ENCODE assay signal across 8 cellular contexts in the genomic region with DNA sequence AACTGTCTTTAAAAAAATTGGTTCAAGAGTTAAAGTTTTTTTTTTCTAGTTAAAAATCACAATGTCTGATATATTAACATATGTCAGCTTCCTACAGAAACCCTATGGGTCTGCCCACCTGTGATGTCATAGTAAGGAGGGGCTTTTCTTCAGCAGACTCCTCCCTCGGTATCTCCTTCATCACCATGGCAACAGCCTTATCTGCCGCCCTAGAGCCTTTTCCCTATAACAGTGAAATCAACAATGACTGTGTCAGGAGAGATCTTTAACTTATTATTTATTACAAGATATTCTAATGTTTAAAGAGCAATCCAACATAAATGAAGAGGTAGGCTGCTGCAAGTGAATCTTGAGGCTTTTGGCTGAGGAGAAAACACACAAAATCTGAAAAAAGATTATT.
DNase-seq lines count a peak whose midpoint lies in the region; ATAC-seq, FAIRE-seq and TF ChIP-seq lines count a peak whose summit lies in the region.

No MANE protein-coding gene starts in this region.

- H2AFZ ChIP-seq in K562 (ENCODE audit: low read depth, low read length) = no peak overlapping the region

- ATAC-seq in HG02840 (IDR thresholded peaks at IDR 0.05; ENCODE audit: low FRiP score, unreplicated experiment) (peak; percentile 74), K562 (peak; percentile 99)
- peak; percentile 55 to 77 for ATAC-seq in stimulated activated naive B cell treated with anti-CD40 and anti-IgM and Interleukin-4, amounts not matched to agents 10 μg/mL and 1 μg/mL and 100 μg/mL, for 72 hours (replicated peaks)

- no peak overlapping the region for H3K9ac ChIP-seq in K562 (ENCODE audit: insufficient read depth in 1 of 2, low read depth in 2 of 2, low read length in 2 of 2)

- BruUV-seq in K562 (replicated peaks; lab: Mats Ljungman, UMichigan) = no TSS peak

- no peaks in the 10 kb centered on the region for H3K9me3 ChIP-seq in K562 (replicated peaks; ENCODE audit: control insufficient read depth, insufficient read depth, low read depth, low read length)

- no peaks in the 10 kb centered on the region for H3K9me3 Mint-ChIP-seq in activated naive CD4-positive, alpha-beta T cell treated with anti-CD3 and anti-CD28 coated beads for 36 hours
- H3K9me3 Mint-ChIP-seq in stimulated activated naive B cell treated with anti-CD40 and anti-IgM and Interleukin-4, amounts not matched to agents 10 μg/mL and 1 μg/mL and 100 μg/mL, for 72 hours = no peaks in the 10 kb centered on the region

- TF ChIP-seq RAD21 in K562 (CRISPR knock-in tag; conservative IDR thresholded peaks at IDR 0.05 in 1 of 2, IDR thresholded peaks at IDR 0.05 in 1 of 2) = no peak

- H3K27ac ChIP-seq in K562 (ENCODE audit: extremely low read depth, low read depth, low read length) = no peak overlapping the region

- no peaks in the 10 kb centered on the region for H3K36me3 Mint-ChIP-seq in activated naive CD4-positive, alpha-beta T cell treated with anti-CD3 and anti-CD28 coated beads for 36 hours (ENCODE audit: low read depth)
- H3K36me3 Mint-ChIP-seq in stimulated activated naive B cell treated with anti-CD40 and anti-IgM and Interleukin-4, amounts not matched to agents 10 μg/mL and 1 μg/mL and 100 μg/mL, for 72 hours = no peaks in the 10 kb centered on the region

- H3K27me3 Mint-ChIP-seq in activated naive CD4-positive, alpha-beta T cell treated with anti-CD3 and anti-CD28 coated beads for 36 hours (ENCODE audit: low read depth) = peaks cover 3% of the 10 kb centered on the region
- H3K27me3 Mint-ChIP-seq in stimulated activated naive B cell treated with anti-CD40 and anti-IgM and Interleukin-4, amounts not matched to agents 10 μg/mL and 1 μg/mL and 100 μg/mL, for 72 hours = peaks cover 7 to 12% of the 10 kb centered on the region in 2 donors

- peak; percentile 10 for DNase-seq in activated naive CD4-positive, alpha-beta T cell treated with anti-CD3 and anti-CD28 coated beads for 36 hours
- no peak for DNase-seq in activated naive CD4-positive, alpha-beta T cell treated with Interleukin-2 at 50 U/mL for 16 hours
- DNase-seq in NCI-H2029 (lab: John Stamatoyannopoulos, UW) = peak; percentile 48
- peak; percentile 73 to 79 (median 79) for DNase-seq in K562 (ENCODE audit: extremely low read depth in 1 of 4, low spot score in 3 of 4)
- no peak for DNase-seq in stimulated activated naive B cell treated with anti-CD40 and anti-IgM and Interleukin-4, amounts not matched to agents 10 μg/mL and 1 μg/mL and 100 μg/mL, for 72 hours
- no peak for DNase-seq in middle frontal gyrus (ENCODE audit: extremely low spot score, low spot score)
- DNase-seq in activated T-cell treated with anti-CD3 and anti-CD28 coated beads for 4 hours = no peak

- CTCF ChIA-PET in activated naive CD4-positive, alpha-beta T cell treated with anti-CD3 and anti-CD28 coated beads for 36 hours (lab: Charles Lee) = no interaction called here
- CTCF ChIA-PET in K562 (lab: Yijun Ruan, JAX; ENCODE audit: low intra/inter-chr PET ratio) = no interaction called here

- no peak for TF ChIP-seq POLR2A in K562 (conservative IDR thresholded peaks at IDR 0.05)

- H4K20me1 ChIP-seq in K562 (replicated peaks; ENCODE audit: control insufficient read depth, insufficient read depth, low read length) = no peaks in the 10 kb centered on the region

- no peaks in the 10 kb centered on the region for H3K36me3 ChIP-seq in K562 (ENCODE audit: control insufficient read depth, insufficient read depth, low read length)

- H3K4me3 ChIP-seq in K562 = no peak overlapping the region

- H3K4me1 Mint-ChIP-seq in activated naive CD4-positive, alpha-beta T cell treated with anti-CD3 and anti-CD28 coated beads for 36 hours (ENCODE audit: low read depth) = no peaks in the 10 kb centered on the region
- no peaks in the 10 kb centered on the region for H3K4me1 Mint-ChIP-seq in stimulated activated naive B cell treated with anti-CD40 and anti-IgM and Interleukin-4, amounts not matched to agents 10 μg/mL and 1 μg/mL and 100 μg/mL, for 72 hours

- POLR2A ChIA-PET in K562 (lab: Yijun Ruan, JAX) = interaction anchor here (0.6 to 1.0 kb wide), 2 partner anchors 24 to 1444 kb away, joined by 3 read pairs; no protein-coding TSS in a partner anchor

- no peak for TF ChIP-seq CTCF in K562 (IDR thresholded peaks at IDR 0.05 in 2 of 3, conservative IDR thresholded peaks at IDR 0.05 in 1 of 3; ENCODE audit: insufficient read depth in 2 of 3, low read depth in 1 of 3, low read length in 3 of 3)

- peaks cover 0 to 3% of the 10 kb centered on the region in 2 experiments; a peak in 2 of 5 replicates for H3K4me1 ChIP-seq in K562 (replicated peaks in 1 of 2; ENCODE audit: control insufficient read depth in 2 of 2, insufficient read depth in 2 of 2, low read length in 2 of 2)

- no peak overlapping the region for H3K27ac Mint-ChIP-seq in activated naive CD4-positive, alpha-beta T cell treated with anti-CD3 and anti-CD28 coated beads for 36 hours
- no peak overlapping the region for H3K27ac Mint-ChIP-seq in stimulated activated naive B cell treated with anti-CD40 and anti-IgM and Interleukin-4, amounts not matched to agents 10 μg/mL and 1 μg/mL and 100 μg/mL, for 72 hours

- no peak for TF ChIP-seq EP300 in K562 (IDR thresholded peaks at IDR 0.05; ENCODE audit: low read length)

- H3K4me2 ChIP-seq in K562 (ENCODE audit: insufficient read depth, low read length) = no peak overlapping the region

- no peaks in the 10 kb centered on the region for H3K27me3 ChIP-seq in K562 (ENCODE audit: control insufficient read depth in 2 of 2, insufficient read depth in 2 of 2, low read length in 2 of 2)

- H3K79me2 ChIP-seq in K562 (ENCODE audit: control insufficient read depth, insufficient read depth, low read length) = no peaks in the 10 kb centered on the region

- intact Hi-C loops in activated naive CD4-positive, alpha-beta T cell treated with anti-CD3 and anti-CD28 coated beads for 36 hours (cut with micrococcal nuclease) = no loop called here
- intact Hi-C loops in K562 (cut with micrococcal nuclease) = no loop called here

- 0% methylated on average over 2 of the region's 2 CpGs for WGBS in K562 (ENCODE audit: insufficient coverage, low coverage, missing lambda C conversion rate)

- in situ Hi-C loops in K562 (cut with MboI) = no loop called here

- no peaks in the 10 kb centered on the region for H3K9me1 ChIP-seq in K562 (ENCODE audit: control insufficient read depth, insufficient read depth, low read length)

- FAIRE-seq in K562 (lab: Jason Lieb, UNC) = peak; percentile 85

- H3K4me3 Mint-ChIP-seq in activated naive CD4-positive, alpha-beta T cell treated with anti-CD3 and anti-CD28 coated beads for 36 hours = no peak overlapping the region
- H3K4me3 Mint-ChIP-seq in stimulated activated naive B cell treated with anti-CD40 and anti-IgM and Interleukin-4, amounts not matched to agents 10 μg/mL and 1 μg/mL and 100 μg/mL, for 72 hours = no peak overlapping the region

TF ChIP-seq in K562, 482 proteins besides CTCF, POLR2A, EP300 and RAD21 (continues in another document):
- TF ChIP-seq CSDE1 (IDR thresholded peaks at IDR 0.05) (peak in 1 of 2 experiments; percentile 82; a peak in 2 of 4 replicates), BMI1 (IDR thresholded peaks at IDR 0.05; ENCODE audit: low read length) (peak; percentile 87), GTF2E2 (tag; IDR thresholded peaks at IDR 0.05) (no peak), MYBL2 (IDR thresholded peaks at IDR 0.05; ENCODE audit: low read depth) (no peak), MYBL2 (CRISPR knock-in tag; IDR thresholded peaks at IDR 0.05; ENCODE audit: borderline replicate concordance) (no peak), ZNF717 (CRISPR knock-in tag; IDR thresholded peaks at IDR 0.05) (no peak), PCBP1 (IDR thresholded peaks at IDR 0.05; ENCODE audit: low read depth, low read length, poor library complexity, severe bottlenecking) (no peak), RFX1 (IDR thresholded peaks at IDR 0.05) (peak; percentile 98), MEIS2 (IDR thresholded peaks at IDR 0.05; ENCODE audit: partially characterized antibody) (peak; percentile 64), FIP1L1 (IDR thresholded peaks at IDR 0.05; ENCODE audit: low read depth, low read length, poor library complexity, severe bottlenecking) (no peak)
- TF ChIP-seq, protein P1, sequence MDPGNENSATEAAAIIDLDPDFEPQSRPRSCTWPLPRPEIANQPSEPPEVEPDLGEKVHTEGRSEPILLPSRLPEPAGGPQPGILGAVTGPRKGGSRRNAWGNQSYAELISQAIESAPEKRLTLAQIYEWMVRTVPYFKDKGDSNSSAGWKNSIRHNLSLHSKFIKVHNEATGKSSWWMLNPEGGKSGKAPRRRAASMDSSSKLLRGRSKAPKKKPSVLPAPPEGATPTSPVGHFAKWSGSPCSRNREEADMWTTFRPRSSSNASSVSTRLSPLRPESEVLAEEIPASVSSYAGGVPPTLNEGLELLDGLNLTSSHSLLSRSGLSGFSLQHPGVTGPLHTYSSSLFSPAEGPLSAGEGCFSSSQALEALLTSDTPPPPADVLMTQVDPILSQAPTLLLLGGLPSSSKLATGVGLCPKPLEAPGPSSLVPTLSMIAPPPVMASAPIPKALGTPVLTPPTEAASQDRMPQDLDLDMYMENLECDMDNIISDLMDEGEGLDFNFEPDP (CRISPR knock-in tag; IDR thresholded peaks at IDR 0.05) = no peak
- TF ChIP-seq, protein P2, sequence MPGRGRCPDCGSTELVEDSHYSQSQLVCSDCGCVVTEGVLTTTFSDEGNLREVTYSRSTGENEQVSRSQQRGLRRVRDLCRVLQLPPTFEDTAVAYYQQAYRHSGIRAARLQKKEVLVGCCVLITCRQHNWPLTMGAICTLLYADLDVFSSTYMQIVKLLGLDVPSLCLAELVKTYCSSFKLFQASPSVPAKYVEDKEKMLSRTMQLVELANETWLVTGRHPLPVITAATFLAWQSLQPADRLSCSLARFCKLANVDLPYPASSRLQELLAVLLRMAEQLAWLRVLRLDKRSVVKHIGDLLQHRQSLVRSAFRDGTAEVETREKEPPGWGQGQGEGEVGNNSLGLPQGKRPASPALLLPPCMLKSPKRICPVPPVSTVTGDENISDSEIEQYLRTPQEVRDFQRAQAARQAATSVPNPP (IDR thresholded peaks at IDR 0.05; ENCODE audit: borderline replicate concordance, insufficient read depth, insufficient read length) = no peak
- TF ChIP-seq, protein P3, sequence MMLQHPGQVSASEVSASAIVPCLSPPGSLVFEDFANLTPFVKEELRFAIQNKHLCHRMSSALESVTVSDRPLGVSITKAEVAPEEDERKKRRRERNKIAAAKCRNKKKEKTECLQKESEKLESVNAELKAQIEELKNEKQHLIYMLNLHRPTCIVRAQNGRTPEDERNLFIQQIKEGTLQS (IDR thresholded peaks at IDR 0.05) = 0 out of 2 replicates have a peak, but pooled peaks have one; percentile 16
- TF ChIP-seq, protein P3 (CRISPR knock-in tag; conservative IDR thresholded peaks at IDR 0.05) = no peak

Comparison
In these comparisons a context has a peak if more than half of its experiments do, and no peak if none do; other contexts are left out.
1. DNase-seq: peak in activated naive CD4-positive, alpha-beta T cell treated with anti-CD3 and anti-CD28 coated beads for 36 hours (single experiment), NCI-H2029 (single experiment) and K562 (4 of 4); none in activated naive CD4-positive, alpha-beta T cell treated with Interleukin-2 at 50 U/mL for 16 hours (single experiment), stimulated activated naive B cell treated with anti-CD40 and anti-IgM and Interleukin-4, amounts not matched to agents 10 μg/mL and 1 μg/mL and 100 μg/mL, for 72 hours (single experiment), middle frontal gyrus (single experiment) and activated T-cell treated with anti-CD3 and anti-CD28 coated beads for 4 hours (single experiment).
2. Peak in every context shown above with its lines, with median percentiles within 50 percentile points of each other: ATAC-seq.